9 cellular contexts compared by ENCODE assay signal in genomic region chr3:113844622-113845222, GRCh38. TPM values are rescaled to one million over a fixed set of nuclear protein-coding genes. Genes with fewer than 3 reads are reported as not detected.
DNase-seq lines count a peak whose midpoint lies in the region; ATAC-seq, FAIRE-seq and TF ChIP-seq lines count a peak whose summit lies in the region.
"Had no signal": no experiment of that assay in that cellular context is flagged by ENCODE, and none has a peak within 500 bp of the region (broad histone marks: within the 10 kb centered on the region; RNA-seq: fewer than 3 reads in every experiment).

No MANE protein-coding gene starts in this region.

- TF ChIP-seq POLR2A in erythroblast (IDR thresholded peaks at IDR 0.05; ENCODE audit: low read length): no peak

- no peak overlapping the region for H3K4me3 ChIP-seq in OCI-LY7 (ENCODE audit: low read depth, low read length, poor library complexity, severe bottlenecking)
- H3K4me3 ChIP-seq in pancreas: no peak overlapping the region

- no peaks in the 10 kb centered on the region for H3K9me3 Mint-ChIP-seq in activated T-cell treated with anti-CD3 and anti-CD28 coated beads, Interleukin-2, amount 50 U/mL, for 24 hours
- H3K9me3 Mint-ChIP-seq: T-cell had no signal

- no peaks in the 10 kb centered on the region for H3K9me2 ChIP-seq in OCI-LY7 (ENCODE audit: insufficient read depth, low read length)

- no peak overlapping the region for H3K27ac Mint-ChIP-seq in activated T-cell treated with anti-CD3 and anti-CD28 coated beads, Interleukin-2, amount 50 U/mL, for 24 hours
- H3K27ac Mint-ChIP-seq: T-cell had no signal

- POLR2A ChIA-PET in OCI-LY7 (lab: Charles Lee): interaction anchor here (0.5 to 1.8 kb wide), 7 partner anchors 14 to 211 kb away, joined by 3 to 5 read pairs (median 3); no protein-coding TSS in a partner anchor

- 28 to 30% methylated on average over 4 of the region's 4 CpGs for WGBS in pancreas, 2 donors

- DNase-seq in DMS53 treated with DMSO at 0.1 percent for 48 hours (lab: John Stamatoyannopoulos, UW; ENCODE audit: unreplicated experiment) (peak; percentile 49), OCI-LY7 (ENCODE audit: low spot score) (peak; percentile 58), erythroblast (lab: John Stamatoyannopoulos, UW) (peak; percentile 19 to 35), pancreas (no peak), amniotic stem cell (lab: John Stamatoyannopoulos, UW) (no peak)
- DNase-seq in activated T-cell treated with anti-CD3 and anti-CD28 coated beads, Interleukin-2, amount 50 U/mL, for 24 hours: no peak
- DNase-seq: T-cell had no signal

- H3K4me3 Mint-ChIP-seq in activated T-cell treated with anti-CD3 and anti-CD28 coated beads, Interleukin-2, amount 50 U/mL, for 24 hours: no peak overlapping the region
- H3K4me3 Mint-ChIP-seq: T-cell had no signal

- peak; percentile 97 for FAIRE-seq in pancreas (lab: Jason Lieb, UNC)

- H3K27me3 Mint-ChIP-seq in activated T-cell treated with anti-CD3 and anti-CD28 coated beads, Interleukin-2, amount 50 U/mL, for 24 hours: no peaks in the 10 kb centered on the region
- H3K27me3 Mint-ChIP-seq: T-cell had no signal

- CTCF ChIA-PET in OCI-LY7 (lab: Charles Lee; ENCODE audit: unreplicated experiment): interaction anchor here (0.8 to 1.2 kb wide), 2 partner anchors 35 to 211 kb away, joined by 3 read pairs; no protein-coding TSS in a partner anchor

- H3K36me3 ChIP-seq in OCI-LY7 (ENCODE audit: insufficient read depth, low read length) (no peaks in the 10 kb centered on the region), pancreas (no peaks in the 10 kb centered on the region)

- no peaks in the 10 kb centered on the region for H4K20me1 ChIP-seq in OCI-LY7 (ENCODE audit: insufficient read depth, low read length)

- intact Hi-C loops in OCI-LY7 (cut with micrococcal nuclease; ENCODE audit: unreplicated experiment): loop anchor here (1.0 to 10.0 kb wide), 3 partner anchors 69 to 450 kb away; partner anchors contain the start of genes CCDC191, QTRT2 and TIGIT
- intact Hi-C loops in pancreas (cut with DNase I): loop anchor here in 2 of 3 donors (10.0 kb wide), 2 partner anchors 60 to 70 kb away; no protein-coding TSS in a partner anchor

- no TSS peak for BruUV-seq in OCI-LY7 (replicated peaks; lab: Mats Ljungman, UMichigan)

- no peak overlapping the region for H3K4me2 ChIP-seq in OCI-LY7 (ENCODE audit: low read length)

- no peaks in the 10 kb centered on the region for H3K4me1 Mint-ChIP-seq in activated T-cell treated with anti-CD3 and anti-CD28 coated beads, Interleukin-2, amount 50 U/mL, for 24 hours (ENCODE audit: low read depth)
- H3K4me1 Mint-ChIP-seq: T-cell had no signal

- no peaks in the 10 kb centered on the region for H3K36me3 Mint-ChIP-seq in activated T-cell treated with anti-CD3 and anti-CD28 coated beads, Interleukin-2, amount 50 U/mL, for 24 hours (ENCODE audit: low read depth)
- H3K36me3 Mint-ChIP-seq: T-cell had no signal

- ATAC-seq in HG03469 (IDR thresholded peaks at IDR 0.05; ENCODE audit: unreplicated experiment) (peak; percentile 65), pancreas (peak; percentile 66 to 94 (median 92)), GM21723 (IDR thresholded peaks at IDR 0.05; ENCODE audit: unreplicated experiment) (no peak)

- H3K27ac ChIP-seq in OCI-LY7 (ENCODE audit: low read depth, low read length, poor library complexity, severe bottlenecking) (no peak overlapping the region), pancreas (no peak overlapping the region)

- no peaks in the 10 kb centered on the region for H3K9me3 ChIP-seq in OCI-LY7 (ENCODE audit: low read length)
- no peaks in the 10 kb centered on the region for H3K9me3 ChIP-seq in pancreas

- H2AFZ ChIP-seq in OCI-LY7 (ENCODE audit: low read length): no peak overlapping the region

- no peaks in the 10 kb centered on the region for H3K4me1 ChIP-seq in OCI-LY7 (ENCODE audit: insufficient read depth, low read length, poor library complexity, severe bottlenecking)
- H3K4me1 ChIP-seq in pancreas: peaks cover 0 to 5% (median 0%) of the 10 kb centered on the region in 3 donors

- H3K79me2 ChIP-seq in OCI-LY7 (ENCODE audit: insufficient read depth, low read depth, low read length): no peaks in the 10 kb centered on the region

- TF ChIP-seq CTCF in OCI-LY7 (conservative IDR thresholded peaks at IDR 0.05; ENCODE audit: low read length): peak; percentile 94
- TF ChIP-seq CTCF in pancreas (IDR thresholded peaks at IDR 0.05): peak; percentile 34 to 55 (median 46)

- no peaks in the 10 kb centered on the region for H3K27me3 ChIP-seq in pancreas

RNA-seq across cellular contexts. Expression of gene GRAMD1C, which starts 6.1 kb away (rescaled TPM):
- total RNA-seq in OCI-LY7 (2014; rRNA removed; shearing (Covaris generic)): 4.1 and 6.1 TPM in 2 replicates
- total RNA-seq in OCI-LY7 (2022): 6.4 and 6.8 TPM in 2 replicates
- 10 to 100 TPM in 1 of 6 donors, 1 to 10 TPM in 5; 6.2 to 16.8 (median 8.6) TPM for total RNA-seq in pancreas
- polyA plus RNA-seq in pancreas: 10 to 100 TPM; 16.0 to 21.7 TPM

Comparison
In these comparisons a context has a peak if more than half of its experiments do, and no peak if none do; other contexts are left out.
1. DNase-seq: peak in DMS53 treated with DMSO at 0.1 percent for 48 hours (single experiment), OCI-LY7 (single experiment) and erythroblast (2 of 2); none in pancreas (0 of 6), activated T-cell treated with anti-CD3 and anti-CD28 coated beads, Interleukin-2, amount 50 U/mL, for 24 hours (single experiment) and amniotic stem cell (single experiment).